In the genomic region with DNA sequence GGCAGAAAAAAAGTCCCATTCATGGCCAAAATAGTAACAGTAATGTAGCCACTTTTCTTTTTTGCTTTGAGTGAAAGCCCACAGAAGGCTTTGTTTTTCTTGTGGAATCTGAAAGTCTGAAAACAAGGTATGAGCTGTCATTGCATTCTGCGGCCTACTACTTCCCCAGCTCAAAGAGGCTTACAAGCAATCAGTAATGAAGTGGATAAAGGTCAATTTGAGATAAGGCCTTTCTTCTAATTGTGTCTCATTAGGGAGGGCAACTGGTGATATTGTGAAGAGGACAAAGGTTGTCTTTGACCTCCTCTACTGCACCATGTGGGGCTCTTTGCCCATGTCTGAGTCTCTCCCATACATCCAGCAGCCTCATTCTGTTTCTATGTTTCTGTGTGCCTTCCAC, we compare ENCODE assay signal across 21 cellular contexts.
"Had no signal": no experiment of that assay in that cellular context is flagged by ENCODE, and none has a peak within 500 bp of the region (broad histone marks: within the 10 kb centered on the region; RNA-seq: fewer than 3 reads in every experiment).

No MANE protein-coding gene starts in this region.

- H3K27me3 Mint-ChIP-seq: effector memory CD8-positive, alpha-beta T cell had no signal

- H3K4me1 Mint-ChIP-seq: stimulated activated effector memory CD8-positive, alpha-beta T cell treated with anti-CD3 and anti-CD28 coated beads, Interleukin-12 subunit alpha, Interleukin-12 subunit beta, amount 100 ng/mL, for 72 hours had no signal

- H3K9me3 Mint-ChIP-seq: natural killer cell; stimulated activated effector memory CD8-positive, alpha-beta T cell treated with anti-CD3 and anti-CD28 coated beads, Interleukin-12 subunit alpha, Interleukin-12 subunit beta, amount 100 ng/mL, for 72 hours had no signal

- ATAC-seq: effector memory CD8-positive, alpha-beta T cell; foreskin keratinocyte; left ventricle myocardium superior; mucosa of descending colon; natural killer cell; stimulated activated effector memory CD8-positive, alpha-beta T cell treated with anti-CD3 and anti-CD28 coated beads, Interleukin-12 subunit alpha, Interleukin-12 subunit beta, amount 100 ng/mL, for 72 hours; stimulated activated naive CD8-positive, alpha-beta T cell treated with anti-CD3 and anti-CD28 coated beads, Interleukin-15, Interleukin-2, amounts not matched to agents 100 U/mL and 50 U/mL, for 24 hours; upper lobe of right lung had no signal

- H3K27ac ChIP-seq: foreskin keratinocyte, ovary, prostate gland, suprapubic skin, tibial artery, upper lobe of right lung, vagina had no signal

- H3K4me3 Mint-ChIP-seq: effector memory CD8-positive, alpha-beta T cell; natural killer cell; neural crest cell; stimulated activated effector memory CD8-positive, alpha-beta T cell treated with anti-CD3 and anti-CD28 coated beads, Interleukin-12 subunit alpha, Interleukin-12 subunit beta, amount 100 ng/mL, for 72 hours had no signal

- H3K4me3 ChIP-seq: lung, mucosa of descending colon, ovary, prostate gland, suprapubic skin, tibial artery, upper lobe of right lung, vagina had no signal

- H3K36me3 ChIP-seq: ovary, prostate gland, suprapubic skin, tibial artery, upper lobe of right lung, vagina had no signal

- H3K27me3 ChIP-seq: foreskin keratinocyte, ovary, suprapubic skin, tibial artery, upper lobe of right lung, vagina had no signal

- DNase-seq: effector memory CD8-positive, alpha-beta T cell; erythroblast; foreskin keratinocyte; kidney; left cardiac atrium; left ventricle myocardium superior; mucosa of descending colon; natural killer cell; nucleus accumbens; ovary; stimulated activated CD4-positive, alpha-beta T cell treated with anti-CD3 and anti-CD28 coated beads, Interleukin-4, amount 100 ng/mL, for 1 hour; stimulated activated CD8-positive, alpha-beta memory T cell treated with anti-CD3 and anti-CD28 coated beads, Interleukin-4, amount 100 ng/mL, for 48 hours; stimulated activated naive CD8-positive, alpha-beta T cell treated with anti-CD3 and anti-CD28 coated beads, Interleukin-15, Interleukin-2, amounts not matched to agents 100 U/mL and 50 U/mL, for 24 hours; tibial artery; upper lobe of right lung had no signal

- H3K36me3 Mint-ChIP-seq: natural killer cell; stimulated activated effector memory CD8-positive, alpha-beta T cell treated with anti-CD3 and anti-CD28 coated beads, Interleukin-12 subunit alpha, Interleukin-12 subunit beta, amount 100 ng/mL, for 72 hours had no signal

- H3K4me1 ChIP-seq: foreskin keratinocyte, prostate gland, suprapubic skin, tibial artery, upper lobe of right lung, vagina had no signal

- H3K9me3 ChIP-seq: mucosa of descending colon, ovary, prostate gland, suprapubic skin, tibial artery, upper lobe of right lung, vagina had no signal

- H3K27ac Mint-ChIP-seq: effector memory CD8-positive, alpha-beta T cell; natural killer cell; stimulated activated effector memory CD8-positive, alpha-beta T cell treated with anti-CD3 and anti-CD28 coated beads, Interleukin-12 subunit alpha, Interleukin-12 subunit beta, amount 100 ng/mL, for 72 hours had no signal
